Comparison of ENCODE assay signal across 21 cellular contexts in genomic region chr6:129146836-129147366, GRCh38.
"Had no signal": no experiment of that assay in that cellular context is flagged by ENCODE, and none has a peak within 500 bp of the region (broad histone marks: within the 10 kb centered on the region; RNA-seq: fewer than 3 reads in every experiment).

No MANE protein-coding gene starts in this region.

- H3K9me3 ChIP-seq: body of pancreas, esophagus squamous epithelium, lower lobe of right lung, tibial nerve, uterus had no signal

- H3K36me3 ChIP-seq: esophagus squamous epithelium, lower lobe of right lung, uterus had no signal

- H3K27ac Mint-ChIP-seq: activated CD8-positive, alpha-beta T cell treated with anti-CD3 and anti-CD28 coated beads for 36 hours; activated naive CD8-positive, alpha-beta T cell; mesothelial cell of epicardium; stimulated activated memory B cell treated with anti-CD40 and anti-IgM and Interleukin-4, amounts not matched to agents 10 μg/mL and 1 μg/mL and 100 μg/mL, for 72 hours; T-helper 1 cell treated with Interleukin-12 subunit alpha and Interleukin-12 subunit beta and Interleukin-4 antibody, amounts not matched to agents 30 μg/mL and 1 μg/mL, for 36 hours; WTC11 had no signal

- H3K36me3 Mint-ChIP-seq: activated naive CD8-positive, alpha-beta T cell; stimulated activated memory B cell treated with anti-CD40 and anti-IgM and Interleukin-4, amounts not matched to agents 10 μg/mL and 1 μg/mL and 100 μg/mL, for 72 hours; WTC11 had no signal

- H3K4me1 ChIP-seq: body of pancreas, esophagus squamous epithelium, lower lobe of right lung, tibial nerve, uterus had no signal

- ATAC-seq: activated CD8-positive, alpha-beta T cell treated with anti-CD3 and anti-CD28 coated beads for 36 hours; activated T-cell treated with anti-CD3 and anti-CD28 coated beads, Interleukin-2, amount 50 U/mL, for 4 hours; body of pancreas; lower lobe of right lung; stimulated activated memory B cell treated with anti-CD40 and anti-IgM and Interleukin-4, amounts not matched to agents 10 μg/mL and 1 μg/mL and 100 μg/mL, for 72 hours; WTC11 had no signal

- H3K27ac ChIP-seq: body of pancreas, esophagus squamous epithelium, lower lobe of right lung, uterus had no signal

- DNase-seq: activated CD4-positive, alpha-beta T cell treated with anti-CD3 and anti-CD28 coated beads for 4 hours; activated CD8-positive, alpha-beta T cell treated with anti-CD3 and anti-CD28 coated beads for 36 hours; activated effector memory CD4-positive, alpha-beta T cell treated with anti-CD3 and anti-CD28 coated beads, Interleukin-2, amount 50 U/mL, for 16 hours; activated T-cell treated with anti-CD3 and anti-CD28 coated beads, Interleukin-2, amount 50 U/mL, for 4 hours; amygdala; body of pancreas; cortex of kidney; effector CD4-positive, alpha-beta T cell; esophagus squamous epithelium; glutamatergic neuron; lower lobe of right lung; posterior cingulate gyrus; retina; stimulated activated CD4-positive, alpha-beta T cell treated with anti-CD3 and anti-CD28 coated beads, Interleukin-2, amount 100 ng/mL, for 48 hours; uterus had no signal

- H3K27me3 Mint-ChIP-seq: stimulated activated memory B cell treated with anti-CD40 and anti-IgM and Interleukin-4, amounts not matched to agents 10 μg/mL and 1 μg/mL and 100 μg/mL, for 72 hours had no signal

- H3K4me3 Mint-ChIP-seq: activated CD8-positive, alpha-beta T cell treated with anti-CD3 and anti-CD28 coated beads for 36 hours; activated naive CD8-positive, alpha-beta T cell; activated T-cell treated with anti-CD3 and anti-CD28 coated beads, Interleukin-2, amount 50 U/mL, for 4 hours; mesothelial cell of epicardium; stimulated activated memory B cell treated with anti-CD40 and anti-IgM and Interleukin-4, amounts not matched to agents 10 μg/mL and 1 μg/mL and 100 μg/mL, for 72 hours; T-helper 1 cell treated with Interleukin-12 subunit alpha and Interleukin-12 subunit beta and Interleukin-4 antibody, amounts not matched to agents 30 μg/mL and 1 μg/mL, for 36 hours; WTC11 had no signal

- H3K27me3 ChIP-seq: body of pancreas, esophagus squamous epithelium, tibial nerve, uterus had no signal

- H3K4me3 ChIP-seq: body of pancreas, esophagus squamous epithelium, lower lobe of right lung, tibial nerve, uterus had no signal

- H3K9me3 Mint-ChIP-seq: activated CD8-positive, alpha-beta T cell treated with anti-CD3 and anti-CD28 coated beads for 36 hours; activated T-cell treated with anti-CD3 and anti-CD28 coated beads, Interleukin-2, amount 50 U/mL, for 4 hours; stimulated activated memory B cell treated with anti-CD40 and anti-IgM and Interleukin-4, amounts not matched to agents 10 μg/mL and 1 μg/mL and 100 μg/mL, for 72 hours; T-helper 1 cell treated with Interleukin-12 subunit alpha and Interleukin-12 subunit beta and Interleukin-4 antibody, amounts not matched to agents 30 μg/mL and 1 μg/mL, for 36 hours had no signal

- H3K4me1 Mint-ChIP-seq: stimulated activated memory B cell treated with anti-CD40 and anti-IgM and Interleukin-4, amounts not matched to agents 10 μg/mL and 1 μg/mL and 100 μg/mL, for 72 hours; WTC11 had no signal
